Comparison of ENCODE assay signal across 11 cellular contexts in genomic region chr1:110243581-110243980, GRCh38. TPM values are rescaled to one million over a fixed set of nuclear protein-coding genes. Genes with fewer than 3 reads are reported as not detected.
DNase-seq lines count a peak whose midpoint lies in the region; ATAC-seq, FAIRE-seq and TF ChIP-seq lines count a peak whose summit lies in the region.
"Had no signal": no experiment of that assay in that cellular context is flagged by ENCODE, and none has a peak within 500 bp of the region (broad histone marks: within the 10 kb centered on the region; RNA-seq: fewer than 3 reads in every experiment).

No MANE protein-coding gene starts in this region.

- TF ChIP-seq CTCF in VCaP (conservative IDR thresholded peaks at IDR 0.05) (no peak), suprapubic skin (IDR thresholded peaks at IDR 0.05) (no peak)

- intact Hi-C loops in aorta (cut with DNase I) = no loop called here

- TF ChIP-seq POLR2A in suprapubic skin (IDR thresholded peaks at IDR 0.05) = no peak

- H3K9me3 ChIP-seq in aorta (ENCODE audit: control insufficient read depth, low read length) (no peaks in the 10 kb centered on the region), suprapubic skin (no peaks in the 10 kb centered on the region)

- H3K27me3 ChIP-seq in aorta (ENCODE audit: control insufficient read depth in 1 of 2, insufficient read depth in 2 of 2, low read length in 1 of 2) (no peaks in the 10 kb centered on the region), suprapubic skin (no peaks in the 10 kb centered on the region)

- no peak for TF ChIP-seq EP300 in suprapubic skin (IDR thresholded peaks at IDR 0.05)

- WGBS in aorta, 2 donors = 2 to 4% methylated on average over 9 of the region's 9 CpGs
- WGBS in suprapubic skin = 30% methylated on average over 9 of the region's 9 CpGs

- peak overlapping the region; percentile 99 for H3K27ac ChIP-seq in VCaP
- peak overlapping the region in 1 of 2 donors; percentile 52 for H3K27ac ChIP-seq in aorta (ENCODE audit: low read depth in 1 of 2, low read length in 2 of 2)
- H3K27ac ChIP-seq in suprapubic skin = no peak overlapping the region

- H3K36me3 ChIP-seq in aorta (ENCODE audit: control insufficient read depth in 1 of 2, insufficient read depth in 2 of 2, low read length in 1 of 2) = no peaks in the 10 kb centered on the region
- no peaks in the 10 kb centered on the region for H3K36me3 ChIP-seq in suprapubic skin

- FAIRE-seq in frontal cortex (lab: Jason Lieb, UNC) = no peak
- FAIRE-seq: endometrium, G401.6 had no signal

- ATAC-seq in HG03103 (IDR thresholded peaks at IDR 0.05; ENCODE audit: low read depth, unreplicated experiment) (peak; percentile 59), aorta (ENCODE audit: low FRiP score) (peak; percentile 52)

- peak; percentile 35 for DNase-seq in stimulated activated CD4-positive, alpha-beta T cell treated with anti-CD3 and anti-CD28 coated beads, Interleukin-15, amount 100 ng/mL, for 24 hours
- DNase-seq in stimulated activated CD4-positive, alpha-beta T cell treated with anti-CD3 and anti-CD28 coated beads, Interleukin-12 subunit alpha, Interleukin-12 subunit beta, amount 100 ng/mL, for 4 hours = no peak
- DNase-seq in aorta = peak in 1 of 2 donors; percentile 73
- DNase-seq in frontal cortex (ENCODE audit: low spot score in 2 of 2) = no peak
- no peak for DNase-seq in SIG-M5 treated with dmso at 0.1 percent for 504 hours (lab: John Stamatoyannopoulos, UW; ENCODE audit: unreplicated experiment)
- no peak for DNase-seq in suprapubic skin (ENCODE audit: low spot score in 2 of 2)
- DNase-seq: natural killer cell had no signal

- no peak overlapping the region for H3K4me3 ChIP-seq in aorta (ENCODE audit: low read length in 2 of 2)
- no peak overlapping the region for H3K4me3 ChIP-seq in suprapubic skin

- no peaks in the 10 kb centered on the region for H3K4me1 ChIP-seq in aorta (ENCODE audit: control insufficient read depth in 1 of 2, insufficient read depth in 2 of 2, low read length in 2 of 2)
- H3K4me1 ChIP-seq in suprapubic skin = peaks cover 7% of the 10 kb centered on the region

RNA-seq across cellular contexts. Expression of gene KCNC4, which starts 33.5 kb away (rescaled TPM):
- total RNA-seq in aorta = 10 to 100 TPM; 18.2 to 22.6 TPM
- 1 to 10 TPM in 1 of 2 donors, under 1 TPM in 1; 0.75 to 4.8 TPM for polyA plus RNA-seq in aorta
- 2.4 TPM for total RNA-seq in frontal cortex
- 10 to 100 TPM in 1 of 4 donors, 1 to 10 TPM in 3; 4.5 to 15.8 (median 7.4) TPM for total RNA-seq in suprapubic skin
